In genomic region chr21:26843912-26844257, GRCh38 we compare ENCODE assay signal across 1 cellular context.
TF ChIP-seq lines count a peak whose summit lies in the region.

No MANE protein-coding gene starts in this region.

TF ChIP-seq in HEK293, 187 proteins besides CTCF, POLR2A, EP300 and RAD21 (continued from another document):
- TF ChIP-seq ZBTB6 (tag by site-specific recombination; IDR thresholded peaks at IDR 0.05) (no peak), KLF1 (tag by site-specific recombination; IDR thresholded peaks at IDR 0.05) (no peak), ZNF19 (tag by site-specific recombination; IDR thresholded peaks at IDR 0.05; ENCODE audit: low read depth) (no peak), HOXA7 (CRISPR knock-in tag; IDR thresholded peaks at IDR 0.05; ENCODE audit: borderline replicate concordance) (no peak)
